Comparison of ENCODE assay signal across 2 cellular contexts in the genomic region with DNA sequence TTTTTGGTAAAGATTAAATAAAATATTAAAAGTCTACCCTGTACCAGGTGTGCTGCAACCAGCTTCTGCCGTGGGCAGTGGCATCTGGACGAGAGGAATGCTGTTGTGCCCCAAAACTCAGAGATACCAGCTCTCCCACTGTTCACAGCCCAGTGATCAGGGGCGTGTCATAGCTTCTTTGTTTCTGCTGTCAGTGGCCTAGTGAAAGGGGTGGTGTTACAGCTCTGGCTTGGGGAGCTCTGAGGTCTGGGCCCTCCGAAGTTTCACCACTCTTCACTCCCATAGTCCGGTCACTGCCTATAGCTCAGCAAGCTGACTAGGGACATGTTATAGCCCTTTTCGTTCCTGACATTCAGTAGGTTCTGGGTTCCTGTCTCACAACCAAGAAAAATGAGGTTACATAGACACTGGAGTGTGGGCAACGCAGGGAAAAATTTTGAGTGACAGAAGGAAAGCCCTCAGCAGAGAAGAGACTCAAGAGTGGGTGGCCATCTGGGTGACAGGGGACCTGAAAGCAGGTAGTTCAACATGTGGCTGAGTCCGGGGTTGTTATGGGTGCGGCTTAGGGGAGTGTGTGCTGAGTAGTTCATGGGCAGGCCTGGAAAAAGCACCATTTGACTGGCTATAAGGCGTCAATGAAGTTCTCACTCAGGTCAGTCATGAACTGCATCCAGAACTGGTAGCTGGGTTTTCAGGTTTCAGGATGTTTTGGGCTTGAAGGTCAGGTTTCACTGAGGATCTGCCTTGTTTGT.
TF ChIP-seq lines count a peak whose summit lies in the region.

No MANE protein-coding gene starts in this region.

TF ChIP-seq in SK-N-SH treated with all-trans-retinoic acid at 6 μM for 48 hours, 23 proteins besides CTCF, POLR2A, EP300 and RAD21 (continued from another document):
- no peak for TF ChIP-seq BACH2 (CRISPR knock-in tag; IDR thresholded peaks at IDR 0.05; ENCODE audit: borderline replicate concordance)
- TF ChIP-seq ZNF565 (CRISPR knock-in tag; conservative IDR thresholded peaks at IDR 0.05; ENCODE audit: low read depth), result no peak
- no peak for TF ChIP-seq ZFP30 (CRISPR knock-in tag; IDR thresholded peaks at IDR 0.05)
- TF ChIP-seq TOX (CRISPR knock-in tag; IDR thresholded peaks at IDR 0.05; ENCODE audit: borderline replicate concordance), result no peak
- TF ChIP-seq, protein P1, sequence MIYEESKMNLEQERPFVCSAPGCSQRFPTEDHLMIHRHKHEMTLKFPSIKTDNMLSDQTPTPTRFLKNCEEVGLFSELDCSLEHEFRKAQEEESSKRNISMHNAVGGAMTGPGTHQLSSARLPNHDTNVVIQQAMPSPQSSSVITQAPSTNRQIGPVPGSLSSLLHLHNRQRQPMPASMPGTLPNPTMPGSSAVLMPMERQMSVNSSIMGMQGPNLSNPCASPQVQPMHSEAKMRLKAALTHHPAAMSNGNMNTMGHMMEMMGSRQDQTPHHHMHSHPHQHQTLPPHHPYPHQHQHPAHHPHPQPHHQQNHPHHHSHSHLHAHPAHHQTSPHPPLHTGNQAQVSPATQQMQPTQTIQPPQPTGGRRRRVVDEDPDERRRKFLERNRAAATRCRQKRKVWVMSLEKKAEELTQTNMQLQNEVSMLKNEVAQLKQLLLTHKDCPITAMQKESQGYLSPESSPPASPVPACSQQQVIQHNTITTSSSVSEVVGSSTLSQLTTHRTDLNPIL (CRISPR knock-in tag; IDR thresholded peaks at IDR 0.05; ENCODE audit: low read depth), result no peak
- no peak for TF ChIP-seq ZNF8 (CRISPR knock-in tag; IDR thresholded peaks at IDR 0.05)
TF ChIP-seq in SK-N-SH treated with all-trans-retinoic acid at 6 μM for 48 hours: peak in this region for 0.

TF ChIP-seq in WTC11, 78 proteins besides CTCF, POLR2A, EP300 and RAD21 (continued from another document):
- TF ChIP-seq, protein P2, sequence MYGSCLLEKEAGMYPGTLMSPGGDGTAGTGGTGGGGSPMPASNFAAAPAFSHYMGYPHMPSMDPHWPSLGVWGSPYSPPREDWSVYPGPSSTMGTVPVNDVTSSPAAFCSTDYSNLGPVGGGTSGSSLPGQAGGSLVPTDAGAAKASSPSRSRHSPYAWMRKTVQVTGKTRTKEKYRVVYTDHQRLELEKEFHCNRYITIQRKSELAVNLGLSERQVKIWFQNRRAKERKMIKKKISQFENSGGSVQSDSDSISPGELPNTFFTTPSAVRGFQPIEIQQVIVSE (CRISPR knock-in tag; IDR thresholded peaks at IDR 0.05; ENCODE audit: borderline replicate concordance), result no peak
- no peak for TF ChIP-seq ZNF263 (CRISPR knock-in tag; IDR thresholded peaks at IDR 0.05; ENCODE audit: low read depth)
- TF ChIP-seq, protein P3, sequence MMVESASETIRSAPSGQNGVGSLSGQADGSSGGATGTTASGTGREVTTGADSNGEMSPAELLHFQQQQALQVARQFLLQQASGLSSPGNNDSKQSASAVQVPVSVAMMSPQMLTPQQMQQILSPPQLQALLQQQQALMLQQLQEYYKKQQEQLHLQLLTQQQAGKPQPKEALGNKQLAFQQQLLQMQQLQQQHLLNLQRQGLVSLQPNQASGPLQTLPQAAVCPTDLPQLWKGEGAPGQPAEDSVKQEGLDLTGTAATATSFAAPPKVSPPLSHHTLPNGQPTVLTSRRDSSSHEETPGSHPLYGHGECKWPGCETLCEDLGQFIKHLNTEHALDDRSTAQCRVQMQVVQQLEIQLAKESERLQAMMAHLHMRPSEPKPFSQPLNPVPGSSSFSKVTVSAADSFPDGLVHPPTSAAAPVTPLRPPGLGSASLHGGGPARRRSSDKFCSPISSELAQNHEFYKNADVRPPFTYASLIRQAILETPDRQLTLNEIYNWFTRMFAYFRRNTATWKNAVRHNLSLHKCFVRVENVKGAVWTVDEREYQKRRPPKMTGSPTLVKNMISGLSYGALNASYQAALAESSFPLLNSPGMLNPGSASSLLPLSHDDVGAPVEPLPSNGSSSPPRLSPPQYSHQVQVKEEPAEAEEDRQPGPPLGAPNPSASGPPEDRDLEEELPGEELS (CRISPR knock-in tag; IDR thresholded peaks at IDR 0.05), result no peak
